19 cellular contexts compared by ENCODE assay signal in genomic region chr16:72085002-72085401, GRCh38. TPM values are rescaled to one million over a fixed set of nuclear protein-coding genes. Genes with fewer than 3 reads are reported as not detected.
DNase-seq lines count a peak whose midpoint lies in the region; ATAC-seq and TF ChIP-seq lines count a peak whose summit lies in the region.
"Had no signal": no experiment of that assay in that cellular context is flagged by ENCODE, and none has a peak within 500 bp of the region (broad histone marks: within the 10 kb centered on the region; RNA-seq: fewer than 3 reads in every experiment).

No MANE protein-coding gene starts in this region.

- peaks cover 50% of the 10 kb centered on the region for H3K36me3 Mint-ChIP-seq in endothelial cell (ENCODE audit: low read depth, unreplicated experiment)
- peaks cover 50% of the 10 kb centered on the region for H3K36me3 Mint-ChIP-seq in activated CD4-positive, alpha-beta memory T cell treated with anti-CD3 and anti-CD28 coated beads, Interleukin-2, amount 10 ng/mL, durations not matched to agents 7 days and 5 days (ENCODE audit: low read depth)

- H3K27ac ChIP-seq in osteoblast (ENCODE audit: low read depth, low read length), result no peak overlapping the region
- H3K27ac ChIP-seq: GM23248 had no signal

- no peak overlapping the region for H2AFZ ChIP-seq in osteoblast (ENCODE audit: low read length)
- H2AFZ ChIP-seq: GM23248 had no signal

- H3K4me3 Mint-ChIP-seq in endothelial cell (ENCODE audit: unreplicated experiment), result peak overlapping the region; percentile 78
- H3K4me3 Mint-ChIP-seq in activated CD4-positive, alpha-beta memory T cell treated with anti-CD3 and anti-CD28 coated beads, Interleukin-2, amount 10 ng/mL, durations not matched to agents 7 days and 5 days, result no peak overlapping the region
- H3K4me3 Mint-ChIP-seq: B cell; CD4-positive, alpha-beta T cell had no signal

- POLR2A ChIA-PET in activated CD4-positive, alpha-beta memory T cell treated with anti-CD3 and anti-CD28 coated beads, Interleukin-2, amount 10 ng/mL, durations not matched to agents 7 days and 5 days (lab: Charles Lee), result no interaction called here

- H3K79me2 ChIP-seq in osteoblast (ENCODE audit: insufficient read depth, low read length), result peaks cover 4% of the 10 kb centered on the region

- TF ChIP-seq CTCF in endothelial cell (IDR thresholded peaks at IDR 0.05; ENCODE audit: unreplicated experiment) (no peak), osteoblast (IDR thresholded peaks at IDR 0.05; ENCODE audit: extremely low read depth, low read depth, low read length) (no peak)

- no peak overlapping the region for H3K4me2 ChIP-seq in osteoblast (ENCODE audit: insufficient read depth, low read length)

- H3K4me3 ChIP-seq in osteoblast (ENCODE audit: insufficient read depth, low read length), result no peak overlapping the region
- H3K4me3 ChIP-seq: GM12878, GM23248 had no signal

- no peak overlapping the region for H3K27ac Mint-ChIP-seq in endothelial cell (ENCODE audit: unreplicated experiment)
- H3K27ac Mint-ChIP-seq in activated CD4-positive, alpha-beta memory T cell treated with anti-CD3 and anti-CD28 coated beads, Interleukin-2, amount 10 ng/mL, durations not matched to agents 7 days and 5 days, result no peak overlapping the region
- H3K27ac Mint-ChIP-seq: B cell; CD4-positive, alpha-beta T cell had no signal

- peaks cover 50% of the 10 kb centered on the region for H3K36me3 ChIP-seq in osteoblast (ENCODE audit: insufficient read depth, low read length)

- H3K4me1 ChIP-seq in osteoblast (ENCODE audit: insufficient read depth, low read length), result no peaks in the 10 kb centered on the region

- peaks cover 3% of the 10 kb centered on the region for H3K27me3 Mint-ChIP-seq in endothelial cell (ENCODE audit: unreplicated experiment)
- H3K27me3 Mint-ChIP-seq in activated CD4-positive, alpha-beta memory T cell treated with anti-CD3 and anti-CD28 coated beads, Interleukin-2, amount 10 ng/mL, durations not matched to agents 7 days and 5 days, result no peaks in the 10 kb centered on the region
- H3K27me3 Mint-ChIP-seq: B cell; CD4-positive, alpha-beta T cell had no signal

- peaks cover 8% of the 10 kb centered on the region for H3K9me3 ChIP-seq in osteoblast (ENCODE audit: low read depth, low read length)

- no peaks in the 10 kb centered on the region for H3K27me3 ChIP-seq in osteoblast (ENCODE audit: insufficient read depth, low read length)

- CTCF ChIA-PET in activated CD4-positive, alpha-beta memory T cell treated with anti-CD3 and anti-CD28 coated beads, Interleukin-2, amount 10 ng/mL, durations not matched to agents 7 days and 5 days (lab: Charles Lee), result no interaction called here

- peak; percentile 89 to 93 for ATAC-seq in left cardiac atrium
- ATAC-seq: GM12878, HCT116 had no signal

- no peaks in the 10 kb centered on the region for H3K9me3 Mint-ChIP-seq in endothelial cell (ENCODE audit: unreplicated experiment)
- H3K9me3 Mint-ChIP-seq in activated CD4-positive, alpha-beta memory T cell treated with anti-CD3 and anti-CD28 coated beads, Interleukin-2, amount 10 ng/mL, durations not matched to agents 7 days and 5 days, result peaks cover 10% of the 10 kb centered on the region

- no peaks in the 10 kb centered on the region for H3K4me1 Mint-ChIP-seq in endothelial cell (ENCODE audit: unreplicated experiment)
- H3K4me1 Mint-ChIP-seq in activated CD4-positive, alpha-beta memory T cell treated with anti-CD3 and anti-CD28 coated beads, Interleukin-2, amount 10 ng/mL, durations not matched to agents 7 days and 5 days, result peaks cover 2% of the 10 kb centered on the region
- H3K4me1 Mint-ChIP-seq: B cell had no signal

- no peaks in the 10 kb centered on the region for H4K20me1 ChIP-seq in osteoblast (ENCODE audit: insufficient read depth, low read length)

- DNase-seq in NCI-H226, result peak; percentile 51
- no peak for DNase-seq in endothelial cell (ENCODE audit: low spot score)
- peak; percentile 71 for DNase-seq in left cardiac atrium
- DNase-seq in osteoblast (ENCODE audit: insufficient read length, low spot score, missing footprints), result peak; percentile 18
- no peak for DNase-seq in ecto neural progenitor cell (ENCODE audit: low spot score)
- no peak for DNase-seq in activated CD4-positive, alpha-beta memory T cell treated with anti-CD3 and anti-CD28 coated beads, Interleukin-2, amount 10 ng/mL, durations not matched to agents 7 days and 5 days
- no peak for DNase-seq in HPDE6-E6E7 (ENCODE audit: extremely low spot score)
- DNase-seq: ACHN; C1 segment of cervical spinal cord; CD4-positive, alpha-beta T cell; DMS79; GM23248; IMR-90 had no signal

- intact Hi-C loops in left cardiac atrium (cut with DNase I), result no loop called here

RNA-seq across cellular contexts. Expression of gene TXNL4B, which starts 8.4 kb away (rescaled TPM):
- total RNA-seq in endothelial cell (ENCODE audit: unreplicated experiment) (10.9 TPM), left cardiac atrium (1 to 10 TPM; 6.5 to 7.8 TPM), osteoblast (9.1 and 12.3 TPM in 2 replicates)
- 10 to 100 TPM; 15.3 to 16.2 TPM for total RNA-seq in activated CD4-positive, alpha-beta memory T cell treated with anti-CD3 and anti-CD28 coated beads, Interleukin-2, amount 10 ng/mL, durations not matched to agents 7 days and 5 days

RNA-seq across cellular contexts. Expression of gene DHX38, which starts 8.6 kb away (rescaled TPM):
- total RNA-seq in endothelial cell (ENCODE audit: unreplicated experiment) (84.6 TPM), left cardiac atrium (10 to 100 TPM; 33.5 to 45.3 TPM), osteoblast (51.4 and 52.7 TPM in 2 replicates)
- total RNA-seq in activated CD4-positive, alpha-beta memory T cell treated with anti-CD3 and anti-CD28 coated beads, Interleukin-2, amount 10 ng/mL, durations not matched to agents 7 days and 5 days, result 10 to 100 TPM; 70.2 to 70.7 TPM

RNA-seq across cellular contexts. Expression of gene HPR, which starts 22.0 kb away (rescaled TPM):
- total RNA-seq in endothelial cell (ENCODE audit: unreplicated experiment) (0.97 TPM), left cardiac atrium (10 to 100 TPM in 1 of 2 donors, 1 to 10 TPM in 1; 9.2 to 18.1 TPM), osteoblast (not detected in 2 replicates)
- total RNA-seq in activated CD4-positive, alpha-beta memory T cell treated with anti-CD3 and anti-CD28 coated beads, Interleukin-2, amount 10 ng/mL, durations not matched to agents 7 days and 5 days, result not detected
- total RNA-seq: A172; B cell; CD4-positive, alpha-beta T cell; G401; GM12878; GM23248; HT-29; IMR-90 had no signal

RNA-seq across cellular contexts. Expression of gene HP, which starts 30.7 kb away (rescaled TPM):
- total RNA-seq in endothelial cell (ENCODE audit: unreplicated experiment) (not detected), left cardiac atrium (100 to 1,000 TPM; 192 to 348 TPM), osteoblast (not detected in 2 replicates)
- not detected for total RNA-seq in activated CD4-positive, alpha-beta memory T cell treated with anti-CD3 and anti-CD28 coated beads, Interleukin-2, amount 10 ng/mL, durations not matched to agents 7 days and 5 days
- total RNA-seq: A172; B cell; CD4-positive, alpha-beta T cell; G401; GM23248; HT-29; IMR-90 had no signal

Comparison
In these comparisons a context has a peak if more than half of its experiments do, and no peak if none do; other contexts are left out.
1. DNase-seq: peak in NCI-H226 (single experiment), left cardiac atrium (single experiment) and osteoblast (single experiment); none in endothelial cell (single experiment), ecto neural progenitor cell (single experiment), activated CD4-positive, alpha-beta memory T cell treated with anti-CD3 and anti-CD28 coated beads, Interleukin-2, amount 10 ng/mL, durations not matched to agents 7 days and 5 days (single experiment) and HPDE6-E6E7 (single experiment).